In genomic region chr1:77972080-77972479, GRCh38 we compare ENCODE assay signal across 1 cellular context.
TF ChIP-seq lines count a peak whose summit lies in the region.

No MANE protein-coding gene starts in this region.

TF ChIP-seq in H1, 55 proteins besides CTCF, POLR2A, EP300 and RAD21:
- TF ChIP-seq E2F6 (IDR thresholded peaks at IDR 0.05) (no peak), BACH1 (IDR thresholded peaks at IDR 0.05; ENCODE audit: low read length) (no peak), BCL11A (IDR thresholded peaks at IDR 0.05; ENCODE audit: low read depth in 2 of 2, low read length in 2 of 2) (no peak), SUZ12 (IDR thresholded peaks at IDR 0.05; ENCODE audit: low read length) (no peak), KDM5A (IDR thresholded peaks at IDR 0.05; ENCODE audit: low read length) (no peak), NANOG (IDR thresholded peaks at IDR 0.05; ENCODE audit: insufficient read depth, low read depth, low read length, poor library complexity, severe bottlenecking) (no peak), POLR2AphosphoS5 (IDR thresholded peaks at IDR 0.05; ENCODE audit: low read depth, low read length) (no peak; the same call in 1 of the 2 replicates), HDAC6 (IDR thresholded peaks at IDR 0.05; ENCODE audit: low read depth, low read length) (no peak), KDM4A (IDR thresholded peaks at IDR 0.05; ENCODE audit: low read depth, low read length, severe bottlenecking) (no peak), NRF1 (IDR thresholded peaks at IDR 0.05; ENCODE audit: low read depth, low read length) (no peak), TCF12 (IDR thresholded peaks at IDR 0.05; ENCODE audit: low read depth, low read length) (no peak), TAF7 (optimal IDR thresholded peaks at IDR 0.05; ENCODE audit: borderline replicate concordance, low read depth, low read length) (no peak), RNF2 (IDR thresholded peaks at IDR 0.05; ENCODE audit: borderline replicate concordance, low read depth, low read length, missing control alignments, poor library complexity, severe bottlenecking) (no peak), FOSL1 (IDR thresholded peaks at IDR 0.05; ENCODE audit: insufficient read depth, low read depth, low read length) (no peak)
- TF ChIP-seq, protein P1, sequence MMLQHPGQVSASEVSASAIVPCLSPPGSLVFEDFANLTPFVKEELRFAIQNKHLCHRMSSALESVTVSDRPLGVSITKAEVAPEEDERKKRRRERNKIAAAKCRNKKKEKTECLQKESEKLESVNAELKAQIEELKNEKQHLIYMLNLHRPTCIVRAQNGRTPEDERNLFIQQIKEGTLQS (IDR thresholded peaks at IDR 0.05; ENCODE audit: insufficient read depth, low read depth, low read length), result no peak
- TF ChIP-seq, protein P2, sequence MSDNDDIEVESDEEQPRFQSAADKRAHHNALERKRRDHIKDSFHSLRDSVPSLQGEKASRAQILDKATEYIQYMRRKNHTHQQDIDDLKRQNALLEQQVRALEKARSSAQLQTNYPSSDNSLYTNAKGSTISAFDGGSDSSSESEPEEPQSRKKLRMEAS (IDR thresholded peaks at IDR 0.05), result no peak
